Comparison of ENCODE assay signal across 8 cellular contexts in the genomic region with DNA sequence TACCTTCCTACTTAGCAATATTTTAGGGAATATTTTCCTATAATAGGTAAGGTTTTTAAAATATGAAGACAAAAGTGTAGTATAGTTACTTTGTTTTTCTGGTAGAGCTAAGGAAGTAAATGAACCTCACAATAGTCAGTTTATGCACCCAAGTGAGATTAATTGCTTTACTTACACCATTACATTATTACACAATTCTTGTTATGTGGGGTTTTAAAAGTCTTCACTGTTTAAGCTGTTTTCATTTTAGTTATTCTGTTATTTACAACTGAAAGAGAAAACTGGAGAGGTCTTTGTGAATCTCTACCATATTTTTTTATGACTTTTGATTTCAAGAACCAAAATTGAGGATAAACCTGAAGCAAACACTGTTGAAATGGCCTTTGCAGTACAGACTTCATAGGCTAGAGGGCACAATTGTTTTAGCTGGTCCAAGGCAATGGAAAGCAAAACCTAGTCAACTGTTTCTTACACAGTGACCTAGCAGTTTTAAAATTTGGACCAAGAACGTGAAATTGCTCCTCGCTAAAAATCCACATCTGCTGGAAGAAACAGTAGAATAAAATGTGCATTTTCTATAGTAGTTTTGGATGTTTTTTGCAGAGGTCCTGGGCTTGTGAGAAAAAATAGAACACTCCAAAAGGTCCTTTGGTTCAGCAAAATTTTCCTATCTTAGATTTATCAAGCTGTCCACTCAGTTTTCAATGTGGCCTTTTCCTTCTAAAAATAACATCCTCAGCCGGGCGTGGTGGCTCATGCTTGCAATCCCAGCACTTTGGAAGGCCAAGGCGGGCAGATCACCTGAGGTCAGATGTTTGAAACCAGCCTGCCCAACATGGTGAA.
A peak's percentile ranks its signal among the peaks of the same experiment; 100 is the strongest.
DNase-seq lines count a peak whose midpoint lies in the region; ATAC-seq and TF ChIP-seq lines count a peak whose summit lies in the region.

No MANE protein-coding gene starts in this region.

- no peaks in the 10 kb centered on the region for H3K36me3 ChIP-seq in HUES64 (ENCODE audit: insufficient read depth, low read length)

- H3K27ac ChIP-seq in HUES64 (ENCODE audit: low read depth, low read length) = 0 out of 2 replicates have a peak overlapping the region, but pooled peaks have one; percentile 47

- WGBS in HUES64 = 63% methylated on average over 5 of the region's 5 CpGs

- H3K9ac ChIP-seq in HUES64 (ENCODE audit: low read depth, low read length) = peak overlapping the region; percentile 12; the same call in 1 of the 2 replicates

- H3K9me3 ChIP-seq in HUES64 (ENCODE audit: insufficient read depth, low read depth, low read length) = 0 out of 2 replicates have a peak, but pooled peaks cover 4% of the 10 kb centered on the region

- in situ Hi-C loops in SK-MEL-5 (cut with HindIII; ENCODE audit: low pct_unique_long_range_greater_than_20kb, low sequenced_read_pairs) = no loop called here

- H3K27me3 ChIP-seq in HUES64 (ENCODE audit: insufficient read depth, low read length) = no peaks in the 10 kb centered on the region

- peaks cover 14% of the 10 kb centered on the region for H3K4me1 ChIP-seq in HUES64 (ENCODE audit: insufficient read depth, low read length)

- H3K4me3 ChIP-seq in HUES64 (ENCODE audit: low read length) (no peak overlapping the region), epithelial cell of esophagus (ENCODE audit: low read length) (no peak overlapping the region)

- DNase-seq in stimulated activated CD4-positive, alpha-beta T cell treated with anti-CD3 and anti-CD28 coated beads, Interleukin-4, amount 100 ng/mL, for 24 hours = peak; percentile 27
- no peak for DNase-seq in stimulated activated CD4-positive, alpha-beta T cell treated with anti-CD3 and anti-CD28 coated beads, Interleukin-2, amount 100 ng/mL, for 48 hours
- DNase-seq in SK-MEL-5 (ENCODE audit: low read depth, low spot score) = peak; percentile 79
- peak; percentile 72 for DNase-seq in epithelial cell of esophagus (ENCODE audit: low read depth)
- peak; percentile 52 for DNase-seq in middle frontal gyrus (ENCODE audit: extremely low spot score, low spot score)
- no peak for DNase-seq in NCI-H128 (lab: John Stamatoyannopoulos, UW; ENCODE audit: unreplicated experiment)

- peak; percentile 90 for TF ChIP-seq CTCF in epithelial cell of esophagus (IDR thresholded peaks at IDR 0.05; ENCODE audit: insufficient read depth, low read depth, low read length, missing control alignments)

- peak; percentile 95 for ATAC-seq in GM21737 (IDR thresholded peaks at IDR 0.05; ENCODE audit: unreplicated experiment)

Comparison
In these comparisons a context has a peak if more than half of its experiments do, and no peak if none do; other contexts are left out.
1. DNase-seq: peak in stimulated activated CD4-positive, alpha-beta T cell treated with anti-CD3 and anti-CD28 coated beads, Interleukin-4, amount 100 ng/mL, for 24 hours (single experiment), SK-MEL-5 (single experiment), epithelial cell of esophagus (single experiment) and middle frontal gyrus (single experiment); none in stimulated activated CD4-positive, alpha-beta T cell treated with anti-CD3 and anti-CD28 coated beads, Interleukin-2, amount 100 ng/mL, for 48 hours (0 of 2) and NCI-H128 (single experiment).